In genomic region chr9:125844611-125845010, GRCh38 we compare ENCODE assay signal across 1 cellular context.
TF ChIP-seq lines count a peak whose summit lies in the region.

No MANE protein-coding gene starts in this region.

TF ChIP-seq in GM23338, 12 proteins besides CTCF, POLR2A, EP300 and RAD21 (continued from another document):
- no peak for TF ChIP-seq ZNF462 (CRISPR knock-in tag; IDR thresholded peaks at IDR 0.05)
- no peak for TF ChIP-seq STAT1 (IDR thresholded peaks at IDR 0.05; ENCODE audit: unreplicated experiment)
- no peak for TF ChIP-seq JUNB (IDR thresholded peaks at IDR 0.05; ENCODE audit: unreplicated experiment)
- TF ChIP-seq EZH2 (IDR thresholded peaks at IDR 0.05; ENCODE audit: low read depth, unreplicated experiment) = no peak
- TF ChIP-seq CREB1 (CRISPR knock-in tag; IDR thresholded peaks at IDR 0.05; ENCODE audit: low read depth) = no peak
- no peak for TF ChIP-seq REST (IDR thresholded peaks at IDR 0.05; ENCODE audit: unreplicated experiment)
- no peak for TF ChIP-seq EZH2phosphoT487 (IDR thresholded peaks at IDR 0.05; ENCODE audit: unreplicated experiment)
- no peak for TF ChIP-seq ZNF114 (CRISPR knock-in tag; IDR thresholded peaks at IDR 0.05)
- no peak for TF ChIP-seq ZNF331 (CRISPR knock-in tag; IDR thresholded peaks at IDR 0.05; ENCODE audit: low read depth)
